1 cellular context compared by ENCODE assay signal in genomic region chr11:34512810-34513673, GRCh38.
TF ChIP-seq lines count a peak whose summit lies in the region.

No MANE protein-coding gene starts in this region.

TF ChIP-seq in H1, 55 proteins besides CTCF, POLR2A, EP300 and RAD21 (continued from another document):
- no peak for TF ChIP-seq CHD7 (IDR thresholded peaks at IDR 0.05; ENCODE audit: insufficient replicate concordance, low read length)
- no peak for TF ChIP-seq SP1 (IDR thresholded peaks at IDR 0.05; ENCODE audit: low read depth, low read length)
- TF ChIP-seq TCF12 (IDR thresholded peaks at IDR 0.05; ENCODE audit: low read depth, low read length): no peak
- TF ChIP-seq RXRA (IDR thresholded peaks at IDR 0.05; ENCODE audit: insufficient read depth, low read depth, low read length): no peak
- TF ChIP-seq GABPA (IDR thresholded peaks at IDR 0.05; ENCODE audit: borderline replicate concordance, insufficient read depth, low read length): no peak
- no peak for TF ChIP-seq SP2 (IDR thresholded peaks at IDR 0.05; ENCODE audit: low read length)
- TF ChIP-seq, protein P1, sequence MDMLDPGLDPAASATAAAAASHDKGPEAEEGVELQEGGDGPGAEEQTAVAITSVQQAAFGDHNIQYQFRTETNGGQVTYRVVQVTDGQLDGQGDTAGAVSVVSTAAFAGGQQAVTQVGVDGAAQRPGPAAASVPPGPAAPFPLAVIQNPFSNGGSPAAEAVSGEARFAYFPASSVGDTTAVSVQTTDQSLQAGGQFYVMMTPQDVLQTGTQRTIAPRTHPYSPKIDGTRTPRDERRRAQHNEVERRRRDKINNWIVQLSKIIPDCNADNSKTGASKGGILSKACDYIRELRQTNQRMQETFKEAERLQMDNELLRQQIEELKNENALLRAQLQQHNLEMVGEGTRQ (IDR thresholded peaks at IDR 0.05; ENCODE audit: low read length): no peak
- TF ChIP-seq SIX5 (IDR thresholded peaks at IDR 0.05; ENCODE audit: low read depth, low read length): no peak
- TF ChIP-seq KDM4A (IDR thresholded peaks at IDR 0.05; ENCODE audit: low read depth, low read length, severe bottlenecking): no peak
- no peak for TF ChIP-seq TAF1 (IDR thresholded peaks at IDR 0.05; ENCODE audit: low read depth, low read length)
- TF ChIP-seq KDM1A (IDR thresholded peaks at IDR 0.05; ENCODE audit: borderline replicate concordance, low read length): peak; percentile 84
- TF ChIP-seq CREB1 (IDR thresholded peaks at IDR 0.05): peak; percentile 60; the same call in 1 of the 2 replicates
- no peak for TF ChIP-seq SIRT6 (IDR thresholded peaks at IDR 0.05; ENCODE audit: low read length)
- no peak for TF ChIP-seq ASH2L (IDR thresholded peaks at IDR 0.05; ENCODE audit: low read length)
- TF ChIP-seq NANOG (IDR thresholded peaks at IDR 0.05; ENCODE audit: insufficient read depth, low read depth, low read length, poor library complexity, severe bottlenecking): no peak
- TF ChIP-seq MAX (IDR thresholded peaks at IDR 0.05): no peak
- TF ChIP-seq BACH1 (IDR thresholded peaks at IDR 0.05; ENCODE audit: low read length): peak; percentile 22; the same call in 1 of the 2 replicates
- peak in 1 of 2 experiments; percentile 86; a peak in 2 of 4 replicates for TF ChIP-seq HDAC2 (IDR thresholded peaks at IDR 0.05; ENCODE audit: borderline replicate concordance in 1 of 2, low read depth in 2 of 2, low read length in 2 of 2)
- no peak for TF ChIP-seq SP4 (IDR thresholded peaks at IDR 0.05; ENCODE audit: low read length)
